Comparison of ENCODE assay signal across 16 cellular contexts in genomic region chr20:37988555-37988954, GRCh38. TPM values are rescaled to one million over a fixed set of nuclear protein-coding genes. Genes with fewer than 3 reads are reported as not detected.
DNase-seq lines count a peak whose midpoint lies in the region; ATAC-seq and TF ChIP-seq lines count a peak whose summit lies in the region.
"Had no signal": no experiment of that assay in that cellular context is flagged by ENCODE, and none has a peak within 500 bp of the region (broad histone marks: within the 10 kb centered on the region; RNA-seq: fewer than 3 reads in every experiment).

No MANE protein-coding gene starts in this region.

- intact Hi-C loops in heart left ventricle (cut with DNase I) (loop anchor here in 1 of 10 donors (2.0 kb wide), 1 partner anchor 108 kb away; no protein-coding TSS in a partner anchor), left ventricle myocardium superior (cut with micrococcal nuclease) (no loop called here)

- peaks cover 0 to 23% (median under 1%) of the 10 kb centered on the region in 9 donors for H3K36me3 ChIP-seq in heart left ventricle
- H3K36me3 ChIP-seq in lung (ENCODE audit: control insufficient read depth in 2 of 2, insufficient read depth in 2 of 2, low read length in 2 of 2) = peaks cover 0 to 6% of the 10 kb centered on the region in 2 donors

- DNase-seq in heart left ventricle (no peak), left ventricle myocardium superior (no peak), astrocyte of the spinal cord (ENCODE audit: low read depth, low spot score) (peak; percentile 37), lung (ENCODE audit: low spot score) (no peak), superior temporal gyrus (ENCODE audit: extremely low spot score) (peak; percentile 57), KG1 (lab: John Stamatoyannopoulos, UW) (no peak), NCI-H2029 treated with DMSO at 0.1 percent for 48 hours (lab: John Stamatoyannopoulos, UW) (no peak), GM10266 (ENCODE audit: extremely low spot score) (no peak)
- DNase-seq: activated CD4-positive, alpha-beta T cell treated with anti-CD3 and anti-CD28 coated beads for 48 hours; COR-L47; effector CD4-positive, alpha-beta T cell; naive thymus-derived CD4-positive, alpha-beta T cell; NCI-H1105 treated with DMSO at 0.1 percent for 48 hours; NCI-H226; SHP77; T-helper 9 cell had no signal

- no peak for TF ChIP-seq POLR2A in heart left ventricle (IDR thresholded peaks at IDR 0.05)

- H3K4me1 ChIP-seq in heart left ventricle (peaks cover 7 to 92% (median 63%) of the 10 kb centered on the region in 12 donors), lung (ENCODE audit: control insufficient read depth in 2 of 2, insufficient read depth in 2 of 2, low read length in 2 of 2) (peaks cover 16 to 17% of the 10 kb centered on the region in 2 donors)

- H3K27ac ChIP-seq in heart left ventricle = peak overlapping the region; percentile 48 to 93 (median 83)
- H3K27ac ChIP-seq in lung (ENCODE audit: low read depth in 1 of 2, low read length in 1 of 2) = peak overlapping the region; percentile 88 to 90

- no peaks in the 10 kb centered on the region for H3K27me3 ChIP-seq in heart left ventricle
- no peaks in the 10 kb centered on the region for H3K27me3 ChIP-seq in lung (ENCODE audit: control insufficient read depth, insufficient read depth)

- no peak overlapping the region for H3K4me3 ChIP-seq in heart left ventricle
- no peak overlapping the region for H3K4me3 ChIP-seq in astrocyte of the spinal cord (ENCODE audit: low read depth, low read length)
- no peak overlapping the region for H3K4me3 ChIP-seq in lung

- no peak for TF ChIP-seq CTCF in heart left ventricle (IDR thresholded peaks at IDR 0.05)
- TF ChIP-seq CTCF in astrocyte of the spinal cord (IDR thresholded peaks at IDR 0.05; ENCODE audit: low read depth, low read length) = no peak
- no peak for TF ChIP-seq CTCF in lung (IDR thresholded peaks at IDR 0.05; ENCODE audit: control extremely low read depth, extremely low read depth)
- TF ChIP-seq CTCF in GM10266 (IDR thresholded peaks at IDR 0.05; ENCODE audit: control insufficient read depth, insufficient read depth, low read depth, missing control alignments) = no peak

- in situ Hi-C loops in astrocyte of the spinal cord (cut with HindIII; ENCODE audit: low sequenced_read_pairs) = no loop called here

- 65 to 87% (median 75%) methylated on average over 3 of the region's 3 CpGs for WGBS in heart left ventricle, 4 donors
- WGBS in lung, 2 donors = 85 to 92% methylated on average over 3 of the region's 3 CpGs

- H3K9me3 ChIP-seq in heart left ventricle (no peaks in the 10 kb centered on the region), lung (ENCODE audit: control insufficient read depth in 2 of 2, insufficient read depth in 1 of 2, low read length in 1 of 2) (peaks cover 0 to 2% of the 10 kb centered on the region in 2 donors)

- ATAC-seq in heart left ventricle = no peak
- ATAC-seq in left ventricle myocardium superior = no peak
- ATAC-seq in lung (ENCODE audit: insufficient read depth, low FRiP score) = no peak
- ATAC-seq: naive thymus-derived CD4-positive, alpha-beta T cell had no signal

RNA-seq across cellular contexts. Expression of gene TTI1, which starts 44.7 kb away (rescaled TPM):
- total RNA-seq in heart left ventricle (10 to 100 TPM in 8 of 9 donors, 1 to 10 TPM in 1; 9.7 to 13.3 (median 11.0) TPM), left ventricle myocardium superior (12.5 TPM), lung (10 to 100 TPM; 18.0 to 33.8 TPM)
- polyA plus RNA-seq in heart left ventricle (10 to 100 TPM in 1 of 2 donors, 1 to 10 TPM in 1; 7.3 to 10.9 TPM), lung (10 to 100 TPM in 1 of 2 donors, 1 to 10 TPM in 1; 6.7 to 13.0 TPM)

RNA-seq across cellular contexts. Expression of gene RPRD1B, which starts 45.0 kb away (rescaled TPM):
- 10 to 100 TPM; 32.5 to 60.2 (median 43.1) TPM for total RNA-seq in heart left ventricle
- 10 to 100 TPM in 1 of 2 donors, 1 to 10 TPM in 1; 9.1 to 41.3 TPM for polyA plus RNA-seq in heart left ventricle
- 65.3 TPM for total RNA-seq in left ventricle myocardium superior
- 10 to 100 TPM; 32.8 to 58.6 TPM for total RNA-seq in lung
- 10 to 100 TPM in 1 of 2 donors, 1 to 10 TPM in 1; 6.8 to 20.4 TPM for polyA plus RNA-seq in lung

Comparison
In these comparisons a context has a peak if more than half of its experiments do, and no peak if none do; other contexts are left out.
1. DNase-seq: peak in astrocyte of the spinal cord (single experiment) and superior temporal gyrus (single experiment); none in heart left ventricle (0 of 5), left ventricle myocardium superior (single experiment), lung (single experiment), KG1 (single experiment), NCI-H2029 treated with DMSO at 0.1 percent for 48 hours (single experiment) and GM10266 (single experiment).